34 cellular contexts compared by ENCODE assay signal in the genomic region with DNA sequence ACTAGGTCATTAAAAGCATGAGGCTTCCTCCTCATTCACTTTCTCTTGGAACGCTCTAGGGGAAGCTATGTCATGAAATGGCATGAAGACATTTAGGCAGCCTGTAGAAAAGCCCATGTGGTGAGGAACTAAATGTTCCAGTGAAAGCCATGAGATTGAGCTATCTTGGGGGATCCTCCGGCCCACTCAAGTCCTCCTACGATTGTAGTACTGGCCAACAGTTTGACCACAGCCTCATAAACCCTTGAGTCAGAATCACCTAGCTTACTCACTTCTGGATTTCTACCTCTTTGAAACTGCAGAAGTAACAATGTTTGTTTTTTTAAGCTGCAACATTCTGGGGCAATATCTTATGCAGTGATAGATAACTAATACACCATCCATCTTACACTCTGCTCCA.
DNase-seq lines count a peak whose midpoint lies in the region; ATAC-seq and TF ChIP-seq lines count a peak whose summit lies in the region.
"Had no signal": no experiment of that assay in that cellular context is flagged by ENCODE, and none has a peak within 500 bp of the region (broad histone marks: within the 10 kb centered on the region; RNA-seq: fewer than 3 reads in every experiment).

No MANE protein-coding gene starts in this region.

- H3K4me1 Mint-ChIP-seq in natural killer cell: no peaks in the 10 kb centered on the region
- H3K4me1 Mint-ChIP-seq: activated CD4-positive, alpha-beta T cell treated with anti-CD3 and anti-CD28 coated beads, Interleukin-2, amount 10 ng/mL, durations not matched to agents 7 days and 5 days; memory B cell; neural crest cell; stimulated activated naive CD8-positive, alpha-beta T cell treated with anti-CD3 and anti-CD28 coated beads, Interleukin-15, amount 100 ng/mL, for 72 hours; T-cell had no signal

- no TSS peak for BruUV-seq in mammary epithelial cell (replicated peaks; lab: Mats Ljungman, UMichigan)

- no peaks in the 10 kb centered on the region for H3K9me3 ChIP-seq in RWPE2 (ENCODE audit: severe bottlenecking)
- no peaks in the 10 kb centered on the region for H3K9me3 ChIP-seq in mammary epithelial cell (replicated peaks; ENCODE audit: insufficient read depth, low read length)
- H3K9me3 ChIP-seq: BLaER1, esophagus squamous epithelium, uterus had no signal

- ATAC-seq in RWPE2 (ENCODE audit: low read depth): peak; percentile 31; the same call in 1 of the 3 replicates
- no peak for ATAC-seq in natural killer cell
- ATAC-seq: left colon; stimulated activated naive CD8-positive, alpha-beta T cell treated with anti-CD3 and anti-CD28 coated beads, Interleukin-15, amount 100 ng/mL, for 72 hours; T-cell; WTC11 had no signal

- H3K27ac Mint-ChIP-seq in natural killer cell: no peak overlapping the region
- H3K27ac Mint-ChIP-seq: activated CD4-positive, alpha-beta T cell treated with anti-CD3 and anti-CD28 coated beads, Interleukin-2, amount 10 ng/mL, durations not matched to agents 7 days and 5 days; activated naive CD8-positive, alpha-beta T cell; memory B cell; stimulated activated naive CD8-positive, alpha-beta T cell treated with anti-CD3 and anti-CD28 coated beads, Interleukin-15, amount 100 ng/mL, for 72 hours; T-cell; WTC11 had no signal

- TF ChIP-seq CTCF in RWPE2 (IDR thresholded peaks at IDR 0.05; ENCODE audit: poor library complexity, severe bottlenecking) (no peak), mammary epithelial cell (conservative IDR thresholded peaks at IDR 0.05 in 1 of 2, IDR thresholded peaks at IDR 0.05 in 1 of 2; ENCODE audit: extremely low read depth in 1 of 2, insufficient read depth in 1 of 2, low read depth in 1 of 2, low read length in 2 of 2) (no peak), GM13977 (IDR thresholded peaks at IDR 0.05; ENCODE audit: extremely low read depth, insufficient read depth, missing control alignments) (no peak), natural killer cell (IDR thresholded peaks at IDR 0.05) (no peak)

- H3K27ac ChIP-seq in RWPE2 (ENCODE audit: poor library complexity, severe bottlenecking) (peak overlapping the region; percentile 14), mammary epithelial cell (ENCODE audit: insufficient read depth, low read depth, low read length) (no peak overlapping the region)
- H3K27ac ChIP-seq: BLaER1, dorsolateral prefrontal cortex, esophagus squamous epithelium, parathyroid adenoma, uterus had no signal

- no peak overlapping the region for H3K4me3 Mint-ChIP-seq in natural killer cell
- H3K4me3 Mint-ChIP-seq: activated CD4-positive, alpha-beta T cell treated with anti-CD3 and anti-CD28 coated beads, Interleukin-2, amount 10 ng/mL, durations not matched to agents 7 days and 5 days; activated naive CD8-positive, alpha-beta T cell; memory B cell; neural crest cell; stimulated activated naive CD8-positive, alpha-beta T cell treated with anti-CD3 and anti-CD28 coated beads, Interleukin-15, amount 100 ng/mL, for 72 hours; T-cell; WTC11 had no signal

- in situ Hi-C loops in mammary epithelial cell (cut with MboI; ENCODE audit: low sequenced_read_pairs in 2 of 2) (no loop called here), GM13977 (cut with MboI; ENCODE audit: low pct_unique_long_range_greater_than_20kb, low sequenced_read_pairs, unreplicated experiment) (no loop called here)

- no peak overlapping the region for H2AFZ ChIP-seq in mammary epithelial cell (ENCODE audit: low read depth, low read length)
- H2AFZ ChIP-seq: parathyroid adenoma had no signal

- H3K79me2 ChIP-seq in mammary epithelial cell (ENCODE audit: insufficient read depth, low read length): no peaks in the 10 kb centered on the region
- H3K79me2 ChIP-seq: parathyroid adenoma had no signal

- H3K9me3 Mint-ChIP-seq in natural killer cell: peaks cover 3 to 12% of the 10 kb centered on the region in 2 donors
- H3K9me3 Mint-ChIP-seq: neural crest cell, WTC11 had no signal

- DNase-seq in EL (peak; percentile 68), RWPE2 (ENCODE audit: low spot score) (no peak), mammary epithelial cell (peak; percentile 78), non-pigmented ciliary epithelial cell (ENCODE audit: low read depth) (peak; percentile 79), NAMALWA (ENCODE audit: low spot score) (no peak), GM13977 (ENCODE audit: low spot score) (no peak), natural killer cell (no peak), NCI-H2227 (lab: John Stamatoyannopoulos, UW; ENCODE audit: unreplicated experiment) (no peak)
- DNase-seq: activated CD4-positive, alpha-beta T cell treated with anti-CD3 and anti-CD28 coated beads, Interleukin-2, amount 10 ng/mL, durations not matched to agents 7 days and 5 days; activated effector memory CD4-positive, alpha-beta T cell treated with Interleukin-2 at 50 U/mL for 16 hours; activated T-cell treated with anti-CD3 and anti-CD28 coated beads, Interleukin-2, amount 50 U/mL, for 1 hour; aorta; cerebellar nuclear complex; dorsolateral prefrontal cortex; esophagus squamous epithelium; H7; hippocampal formation; left colon; MV-4-11; NCI-H146; NCI-H2107; NCI-H446; NCI-H774; retina; stimulated activated CD8-positive, alpha-beta memory T cell treated with anti-CD3 and anti-CD28 coated beads, Interleukin-4, amount 100 ng/mL, for 48 hours; stimulated activated naive CD8-positive, alpha-beta T cell treated with anti-CD3 and anti-CD28 coated beads, Interleukin-15, amount 100 ng/mL, for 72 hours; T-cell; uterus had no signal

- intact Hi-C loops in mammary epithelial cell (cut with micrococcal nuclease): no loop called here
- intact Hi-C loops in natural killer cell (cut with micrococcal nuclease): no loop called here

- H3K36me3 ChIP-seq in RWPE2 (ENCODE audit: low read depth) (no peaks in the 10 kb centered on the region), mammary epithelial cell (ENCODE audit: insufficient read depth, low read length) (no peaks in the 10 kb centered on the region)
- H3K36me3 ChIP-seq: BLaER1, esophagus squamous epithelium, uterus had no signal

- WGBS in mammary epithelial cell (ENCODE audit: low coverage, missing lambda C conversion rate): 92% methylated on average over 3 of the region's 3 CpGs

- H3K27me3 Mint-ChIP-seq in natural killer cell (ENCODE audit: low read depth in 2 of 2): no peaks in the 10 kb centered on the region
- H3K27me3 Mint-ChIP-seq: activated CD4-positive, alpha-beta T cell treated with anti-CD3 and anti-CD28 coated beads, Interleukin-2, amount 10 ng/mL, durations not matched to agents 7 days and 5 days; stimulated activated naive CD8-positive, alpha-beta T cell treated with anti-CD3 and anti-CD28 coated beads, Interleukin-15, amount 100 ng/mL, for 72 hours had no signal

- H4K20me1 ChIP-seq in mammary epithelial cell (ENCODE audit: insufficient read depth, low read length): no peaks in the 10 kb centered on the region
- H4K20me1 ChIP-seq: BLaER1 had no signal

- dilution Hi-C loops in mammary epithelial cell (cut with HindIII; ENCODE audit: low sequenced_read_pairs): no loop called here

- H3K4me3 ChIP-seq in RWPE2 (ENCODE audit: severe bottlenecking): no peak overlapping the region
- no peak overlapping the region for H3K4me3 ChIP-seq in mammary epithelial cell (replicated peaks in 1 of 3; ENCODE audit: insufficient read depth in 1 of 3, low read depth in 2 of 3, low read length in 3 of 3)
- H3K4me3 ChIP-seq: BLaER1, dorsolateral prefrontal cortex, esophagus squamous epithelium, uterus had no signal

- H3K4me2 ChIP-seq in mammary epithelial cell (ENCODE audit: insufficient read depth, low read depth, low read length): peak overlapping the region; percentile 4
- H3K4me2 ChIP-seq: BLaER1 had no signal

- CTCF ChIA-PET in mammary epithelial cell (lab: Charles Lee; ENCODE audit: low non-redundant PET): no interaction called here

- H3K36me3 Mint-ChIP-seq in natural killer cell: no peaks in the 10 kb centered on the region
- H3K36me3 Mint-ChIP-seq: activated naive CD8-positive, alpha-beta T cell; memory B cell; T-cell; WTC11 had no signal

- H3K4me1 ChIP-seq in RWPE2 (ENCODE audit: insufficient read depth, poor library complexity, severe bottlenecking) (peaks cover 33% of the 10 kb centered on the region), mammary epithelial cell (ENCODE audit: insufficient read depth, low read length) (peaks cover 10% of the 10 kb centered on the region)
- H3K4me1 ChIP-seq: BLaER1, esophagus squamous epithelium, parathyroid adenoma, uterus had no signal

- no peaks in the 10 kb centered on the region for H3K27me3 ChIP-seq in RWPE2 (ENCODE audit: insufficient read depth, poor library complexity, severe bottlenecking)
- H3K27me3 ChIP-seq in mammary epithelial cell (ENCODE audit: insufficient read depth, low read length): no peaks in the 10 kb centered on the region
- H3K27me3 ChIP-seq: BLaER1, dorsolateral prefrontal cortex, esophagus squamous epithelium, uterus had no signal

- no peak overlapping the region for H3K9ac ChIP-seq in mammary epithelial cell (ENCODE audit: insufficient read depth, low read length)
- H3K9ac ChIP-seq: BLaER1, parathyroid adenoma had no signal

Comparison
In these comparisons a context has a peak if more than half of its experiments do, and no peak if none do; other contexts are left out.
1. DNase-seq: peak in EL (single experiment), mammary epithelial cell (single experiment) and non-pigmented ciliary epithelial cell (single experiment); none in RWPE2 (single experiment), NAMALWA (single experiment), GM13977 (single experiment), natural killer cell (single experiment) and NCI-H2227 (single experiment).